In the genomic region with DNA sequence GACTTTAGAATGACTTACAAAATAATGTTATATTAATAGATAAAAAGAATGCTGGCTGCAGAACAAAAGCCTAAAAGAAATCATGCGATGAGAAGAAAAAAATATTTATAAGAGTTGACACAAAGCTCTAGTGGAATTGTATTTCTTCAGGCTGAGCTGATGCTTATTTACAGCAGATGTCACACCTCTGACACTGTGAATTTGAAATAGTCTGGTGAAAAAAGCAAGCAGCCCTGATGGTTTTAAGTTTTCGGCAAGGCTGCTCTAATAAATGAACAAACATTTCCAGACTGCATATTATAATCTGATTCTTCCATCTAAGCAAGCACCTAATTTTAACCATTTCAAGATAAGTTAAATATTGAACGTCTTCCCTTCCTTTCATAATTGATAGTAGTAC, we compare ENCODE assay signal across 26 cellular contexts.
"Had no signal": no experiment of that assay in that cellular context is flagged by ENCODE, and none has a peak within 500 bp of the region (broad histone marks: within the 10 kb centered on the region; RNA-seq: fewer than 3 reads in every experiment).

No MANE protein-coding gene starts in this region.

- H3K4me3 ChIP-seq: colonic mucosa, dorsolateral prefrontal cortex, esophagus squamous epithelium, gastrocnemius medialis, heart right ventricle, left ventricle myocardium inferior, lower lobe of right lung had no signal

- H3K9me3 ChIP-seq: colonic mucosa, esophagus squamous epithelium, gastrocnemius medialis, heart right ventricle, left ventricle myocardium inferior, lower lobe of right lung had no signal

- ATAC-seq: esophagus mucosa; gastrocnemius medialis; heart right ventricle; left colon; left lobe of liver; lower lobe of right lung; naive thymus-derived CD4-positive, alpha-beta T cell had no signal

- H3K4me1 ChIP-seq: colonic mucosa, esophagus squamous epithelium, gastrocnemius medialis, heart right ventricle, left ventricle myocardium inferior, lower lobe of right lung had no signal

- H3K27ac ChIP-seq: colonic mucosa, dorsolateral prefrontal cortex, epithelial cell of prostate, esophagus squamous epithelium, gastrocnemius medialis, heart right ventricle, left ventricle myocardium inferior, lower lobe of right lung had no signal

- FAIRE-seq: kidney had no signal

- H3K27me3 ChIP-seq: colonic mucosa, gastrocnemius medialis had no signal

- H3K36me3 ChIP-seq: colonic mucosa, esophagus squamous epithelium, gastrocnemius medialis, heart right ventricle, left ventricle myocardium inferior, lower lobe of right lung had no signal

- DNase-seq: cerebellar nuclear complex; colonic mucosa; cortex of kidney; dermis blood vessel endothelial cell; dorsolateral prefrontal cortex; effector CD4-positive, alpha-beta T cell; effector memory CD4-positive, alpha-beta T cell; esophagus squamous epithelium; foreskin fibroblast; foreskin melanocyte; gastrocnemius medialis; glutamatergic neuron; head of caudate nucleus; heart right ventricle; immature natural killer cell; islet precursor cell; kidney; kidney glomerular epithelial cell; left colon; left ventricle myocardium inferior; lower lobe of right lung; midbrain; naive thymus-derived CD4-positive, alpha-beta T cell had no signal
